8 cellular contexts compared by ENCODE assay signal in genomic region chr9:128244443-128245226, GRCh38. TPM values are rescaled to one million over a fixed set of nuclear protein-coding genes. Genes with fewer than 3 reads are reported as not detected.
A peak's percentile ranks its signal among the peaks of the same experiment; 100 is the strongest.
DNase-seq lines count a peak whose midpoint lies in the region; ATAC-seq lines count a peak whose summit lies in the region.

No MANE protein-coding gene starts in this region.

- ATAC-seq in GM18517 (IDR thresholded peaks at IDR 0.05; ENCODE audit: unreplicated experiment) (no peak), GM19395 (IDR thresholded peaks at IDR 0.05; ENCODE audit: unreplicated experiment) (no peak)

- DNase-seq in AG08395 (ENCODE audit: low spot score) (peak; percentile 92), NCI-H69 (lab: John Stamatoyannopoulos, UW) (peak; percentile 93), ecto neural progenitor cell (ENCODE audit: low spot score) (peak; percentile 80), mucosa of gallbladder (ENCODE audit: low spot score) (peak; percentile 65), DMS53 (lab: John Stamatoyannopoulos, UW) (no peak), NCI-H748 treated with DMSO at 0.1 percent for 48 hours (lab: John Stamatoyannopoulos, UW) (no peak)

RNA-seq across cellular contexts. Expression of gene GOLGA2, which starts 31.2 kb away (rescaled TPM):
- 117 TPM for total RNA-seq in mucosa of gallbladder

RNA-seq across cellular contexts. Expression of gene SWI5, which starts 31.4 kb away (rescaled TPM):
- total RNA-seq in mucosa of gallbladder: 26.9 TPM

RNA-seq across cellular contexts. Expression of gene DNM1, which starts 41.5 kb away (rescaled TPM):
- 135 TPM for total RNA-seq in mucosa of gallbladder

RNA-seq across cellular contexts. Expression of gene CIZ1, which starts 53.3 kb away (rescaled TPM):
- 109 TPM for total RNA-seq in mucosa of gallbladder

Comparison
In these comparisons a context has a peak if more than half of its experiments do, and no peak if none do; other contexts are left out.
1. DNase-seq: peak in AG08395 (single experiment), NCI-H69 (single experiment), ecto neural progenitor cell (single experiment) and mucosa of gallbladder (single experiment); none in DMS53 (single experiment) and NCI-H748 treated with DMSO at 0.1 percent for 48 hours (single experiment).